Comparison of ENCODE assay signal across 10 cellular contexts in the genomic region with DNA sequence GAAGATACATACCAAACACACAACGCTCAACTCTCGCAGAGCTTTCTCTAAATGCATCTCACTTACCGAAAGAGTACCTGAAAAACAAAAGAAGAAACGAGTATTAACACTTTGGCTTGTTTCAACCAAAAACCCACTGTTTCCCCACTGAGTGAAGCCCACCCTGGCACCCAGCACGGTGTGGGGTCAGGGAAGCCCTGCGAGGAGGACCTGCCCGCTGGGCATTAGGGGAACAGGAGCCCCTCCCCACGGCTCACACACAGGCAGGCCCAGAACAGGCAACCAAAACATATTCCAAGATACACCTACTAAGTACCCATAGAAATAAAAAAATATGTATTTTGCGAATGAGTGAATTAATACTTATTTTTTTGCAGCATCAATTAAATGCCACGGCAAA. TPM values are rescaled to one million over a fixed set of nuclear protein-coding genes. Genes with fewer than 3 reads are reported as not detected.
"Had no signal": no experiment of that assay in that cellular context is flagged by ENCODE, and none has a peak within 500 bp of the region (broad histone marks: within the 10 kb centered on the region; RNA-seq: fewer than 3 reads in every experiment).

No MANE protein-coding gene starts in this region.

- DNase-seq: H7, HFFc6, KBM-7 had no signal

- H3K4me3 Mint-ChIP-seq: GM23338, HFFc6 had no signal

- ATAC-seq: GM23338, HCT116, HepG2 had no signal

- H3K4me2 ChIP-seq: GM23338 had no signal

- H3K36me3 ChIP-seq: HAP-1 had no signal

- H3K4me3 ChIP-seq: GM23338, HAP-1 had no signal

- H3K4me1 ChIP-seq: HAP-1 had no signal

- H3K9me3 ChIP-seq: HAP-1 had no signal

- H3K27ac ChIP-seq: HL-60 had no signal

- H3K9me3 Mint-ChIP-seq: GM23338, HFFc6, IgD-negative memory B cell had no signal

- H3K27ac Mint-ChIP-seq: GM23338, HFFc6, IgD-negative memory B cell had no signal

- H2AFZ ChIP-seq: GM23338 had no signal

- H3K27me3 Mint-ChIP-seq: IgD-negative memory B cell had no signal

RNA-seq across cellular contexts. Expression of a gene that starts 36.6 kb away (rescaled TPM):
- total RNA-seq: HT1080 had no signal

RNA-seq across cellular contexts. Expression of a gene that starts 47.4 kb away (rescaled TPM):
- total RNA-seq: HT1080 had no signal
